Comparison of ENCODE assay signal across 8 cellular contexts in genomic region chr22:28799834-28800307, GRCh38. TPM values are rescaled to one million over a fixed set of nuclear protein-coding genes. Genes with fewer than 3 reads are reported as not detected.
A peak's percentile ranks its signal among the peaks of the same experiment; 100 is the strongest.
DNase-seq lines count a peak whose midpoint lies in the region; ATAC-seq and TF ChIP-seq lines count a peak whose summit lies in the region.

No MANE protein-coding gene starts in this region.

- 0% methylated on average over 22 to 29 of the region's 29 CpGs for WGBS in aorta, 2 donors

- peak overlapping the region; percentile 98 for H3K27ac ChIP-seq in HUES6 (ENCODE audit: low read depth, low read length)
- H3K27ac ChIP-seq in aorta (ENCODE audit: low read depth in 1 of 2, low read length in 2 of 2), result peak overlapping the region; percentile 97 to 100

- peaks cover 46% of the 10 kb centered on the region for H3K36me3 Mint-ChIP-seq in activated T-helper 1 cell treated with anti-CD3 and anti-CD28 coated beads, Interleukin-12 subunit alpha, Interleukin-12 subunit beta, Interleukin-2, Interleukin-4 antibody, amounts not matched to agents 30 ng/mL and 10 ng/mL and 1 ng/mL, durations not matched to agents 14 hours and 24 hours and 36 hours (ENCODE audit: low read depth)
- H3K36me3 Mint-ChIP-seq in nephron (ENCODE audit: low read depth), result peaks cover 39% of the 10 kb centered on the region

- H3K4me1 ChIP-seq in HUES6 (ENCODE audit: control insufficient read depth, insufficient read depth, low read length) (peaks cover 14% of the 10 kb centered on the region), aorta (ENCODE audit: control insufficient read depth in 1 of 2, insufficient read depth in 2 of 2, low read length in 2 of 2) (peaks cover 0 to 4% of the 10 kb centered on the region in 2 donors)

- H3K27me3 Mint-ChIP-seq in activated T-helper 1 cell treated with anti-CD3 and anti-CD28 coated beads, Interleukin-12 subunit alpha, Interleukin-12 subunit beta, Interleukin-2, Interleukin-4 antibody, amounts not matched to agents 30 ng/mL and 10 ng/mL and 1 ng/mL, durations not matched to agents 14 hours and 24 hours and 36 hours (ENCODE audit: insufficient read depth), result peaks cover 2% of the 10 kb centered on the region
- H3K27me3 Mint-ChIP-seq in nephron (ENCODE audit: low read depth), result no peaks in the 10 kb centered on the region

- ATAC-seq in GM21529 (IDR thresholded peaks at IDR 0.05; ENCODE audit: unreplicated experiment), result peak; percentile 21
- ATAC-seq in aorta (ENCODE audit: low FRiP score), result peak; percentile 92

- peak overlapping the region; percentile 98 for H3K27ac Mint-ChIP-seq in activated T-helper 1 cell treated with anti-CD3 and anti-CD28 coated beads, Interleukin-12 subunit alpha, Interleukin-12 subunit beta, Interleukin-2, Interleukin-4 antibody, amounts not matched to agents 30 ng/mL and 10 ng/mL and 1 ng/mL, durations not matched to agents 14 hours and 24 hours and 36 hours
- peak overlapping the region; percentile 79 to 90 (median 85) for H3K27ac Mint-ChIP-seq in nephron

- TF ChIP-seq CTCF in fibroblast of villous mesenchyme (IDR thresholded peaks at IDR 0.05; ENCODE audit: insufficient read depth, low read depth, low read length) (no peak), nephron (IDR thresholded peaks at IDR 0.05; ENCODE audit: unreplicated experiment in 3 of 3) (no peak)

- DNase-seq in Daoy (ENCODE audit: low read depth) (peak; percentile 66), fibroblast of villous mesenchyme (ENCODE audit: low read depth) (peak; percentile 69), aorta (peak; percentile 79 to 92), Kasumi-1 (lab: John Stamatoyannopoulos, UW) (no peak)
- DNase-seq in activated T-helper 1 cell treated with anti-CD3 and anti-CD28 coated beads, Interleukin-12 subunit alpha, Interleukin-12 subunit beta, Interleukin-2, Interleukin-4 antibody, amounts not matched to agents 30 ng/mL and 10 ng/mL and 1 ng/mL, durations not matched to agents 14 hours and 24 hours and 36 hours (ENCODE audit: low spot score), result no peak

- H3K27me3 ChIP-seq in HUES6 (ENCODE audit: control insufficient read depth, insufficient read depth, low read length) (no peaks in the 10 kb centered on the region), aorta (ENCODE audit: control insufficient read depth in 1 of 2, insufficient read depth in 2 of 2, low read length in 1 of 2) (no peaks in the 10 kb centered on the region)

- peak overlapping the region; percentile 96 for H3K4me3 Mint-ChIP-seq in activated T-helper 1 cell treated with anti-CD3 and anti-CD28 coated beads, Interleukin-12 subunit alpha, Interleukin-12 subunit beta, Interleukin-2, Interleukin-4 antibody, amounts not matched to agents 30 ng/mL and 10 ng/mL and 1 ng/mL, durations not matched to agents 14 hours and 24 hours and 36 hours
- H3K4me3 Mint-ChIP-seq in nephron, result peak overlapping the region; percentile 85 to 87 (median 86)

- no peaks in the 10 kb centered on the region for H3K9me3 Mint-ChIP-seq in activated T-helper 1 cell treated with anti-CD3 and anti-CD28 coated beads, Interleukin-12 subunit alpha, Interleukin-12 subunit beta, Interleukin-2, Interleukin-4 antibody, amounts not matched to agents 30 ng/mL and 10 ng/mL and 1 ng/mL, durations not matched to agents 14 hours and 24 hours and 36 hours
- H3K9me3 Mint-ChIP-seq in nephron, result no peaks in the 10 kb centered on the region

- H3K36me3 ChIP-seq in HUES6 (ENCODE audit: control insufficient read depth, insufficient read depth, low read length) (peaks cover 44% of the 10 kb centered on the region), aorta (ENCODE audit: control insufficient read depth in 1 of 2, insufficient read depth in 2 of 2, low read length in 1 of 2) (peaks cover 5 to 9% of the 10 kb centered on the region in 2 donors)

- H3K9me3 ChIP-seq in HUES6 (ENCODE audit: control insufficient read depth, insufficient read depth, low read depth, low read length) (no peaks in the 10 kb centered on the region), aorta (ENCODE audit: control insufficient read depth, low read length) (no peaks in the 10 kb centered on the region)

- intact Hi-C loops in activated T-helper 1 cell treated with anti-CD3 and anti-CD28 coated beads, Interleukin-12 subunit alpha, Interleukin-12 subunit beta, Interleukin-2, Interleukin-4 antibody, amounts not matched to agents 30 ng/mL and 10 ng/mL and 1 ng/mL, durations not matched to agents 14 hours and 24 hours and 36 hours (cut with micrococcal nuclease), result loop anchor here (1.0 to 10.0 kb wide), 10 partner anchors 11 to 882 kb away; partner anchors contain the start of genes HSCB and ZNRF3
- intact Hi-C loops in aorta (cut with DNase I), result loop anchor here in 1 of 2 donors (1.0 to 2.0 kb wide), 2 partner anchors 27 to 58 kb away; partner anchors contain the start of genes CCDC117 and HSCB

- H3K4me1 Mint-ChIP-seq in activated T-helper 1 cell treated with anti-CD3 and anti-CD28 coated beads, Interleukin-12 subunit alpha, Interleukin-12 subunit beta, Interleukin-2, Interleukin-4 antibody, amounts not matched to agents 30 ng/mL and 10 ng/mL and 1 ng/mL, durations not matched to agents 14 hours and 24 hours and 36 hours (ENCODE audit: low read depth), result peaks cover 52% of the 10 kb centered on the region
- H3K4me1 Mint-ChIP-seq in nephron, result peaks cover 36% of the 10 kb centered on the region

- H3K4me3 ChIP-seq in HUES6 (ENCODE audit: low read depth, low read length) (peak overlapping the region; percentile 98), fibroblast of villous mesenchyme (ENCODE audit: low read depth, low read length) (peak overlapping the region; percentile 97), aorta (ENCODE audit: low read length in 2 of 2) (peak overlapping the region; percentile 54 to 91)

- peak overlapping the region; percentile 99 for H3K9ac ChIP-seq in HUES6 (ENCODE audit: low read length)

RNA-seq across cellular contexts. Expression of gene XBP1, which starts 0.5 kb away (rescaled TPM):
- 114 and 117 TPM in 2 replicates for total RNA-seq in Daoy (2014; rRNA removed; shearing (Covaris generic))
- total RNA-seq in activated T-helper 1 cell treated with anti-CD3 and anti-CD28 coated beads, Interleukin-12 subunit alpha, Interleukin-12 subunit beta, Interleukin-2, Interleukin-4 antibody, amounts not matched to agents 30 ng/mL and 10 ng/mL and 1 ng/mL, durations not matched to agents 14 hours and 24 hours and 36 hours, result 177 and 181 TPM in 2 replicates
- total RNA-seq in fibroblast of villous mesenchyme (219 and 247 TPM in 2 replicates), aorta (100 to 1,000 TPM; 118 to 143 TPM)
- 10 to 100 TPM; 49.3 to 73.5 TPM for polyA plus RNA-seq in aorta

RNA-seq across cellular contexts. Expression of gene CCDC117, which starts 27.4 kb away (rescaled TPM):
- total RNA-seq in Daoy (2014; rRNA removed; shearing (Covaris generic)), result 32.5 and 33.2 TPM in 2 replicates
- total RNA-seq in activated T-helper 1 cell treated with anti-CD3 and anti-CD28 coated beads, Interleukin-12 subunit alpha, Interleukin-12 subunit beta, Interleukin-2, Interleukin-4 antibody, amounts not matched to agents 30 ng/mL and 10 ng/mL and 1 ng/mL, durations not matched to agents 14 hours and 24 hours and 36 hours, result 46.4 and 52.8 TPM in 2 replicates
- total RNA-seq in fibroblast of villous mesenchyme (21.6 and 34.5 TPM in 2 replicates), aorta (10 to 100 TPM; 20.3 to 26.9 TPM)
- polyA plus RNA-seq in aorta, result 1 to 10 TPM; 6.7 to 9.6 TPM

RNA-seq across cellular contexts. Expression of gene HSCB, which starts 58.0 kb away (rescaled TPM):
- 48.2 and 59.0 TPM in 2 replicates for total RNA-seq in Daoy (2014; rRNA removed; shearing (Covaris generic))
- total RNA-seq in activated T-helper 1 cell treated with anti-CD3 and anti-CD28 coated beads, Interleukin-12 subunit alpha, Interleukin-12 subunit beta, Interleukin-2, Interleukin-4 antibody, amounts not matched to agents 30 ng/mL and 10 ng/mL and 1 ng/mL, durations not matched to agents 14 hours and 24 hours and 36 hours, result 16.6 and 18.0 TPM in 2 replicates
- total RNA-seq in fibroblast of villous mesenchyme, result 11.2 and 13.9 TPM in 2 replicates
- total RNA-seq in aorta, result 10 to 100 TPM; 10.3 to 12.0 TPM
- 10 to 100 TPM; 17.9 to 23.6 TPM for polyA plus RNA-seq in aorta

RNA-seq across cellular contexts. Expression of gene CHEK2, which starts 58.3 kb away (rescaled TPM):
- 24.9 and 40.7 TPM in 2 replicates for total RNA-seq in Daoy (2014; rRNA removed; shearing (Covaris generic))
- 31.4 and 35.0 TPM in 2 replicates for total RNA-seq in activated T-helper 1 cell treated with anti-CD3 and anti-CD28 coated beads, Interleukin-12 subunit alpha, Interleukin-12 subunit beta, Interleukin-2, Interleukin-4 antibody, amounts not matched to agents 30 ng/mL and 10 ng/mL and 1 ng/mL, durations not matched to agents 14 hours and 24 hours and 36 hours
- 17.4 and 22.0 TPM in 2 replicates for total RNA-seq in fibroblast of villous mesenchyme
- 10 to 100 TPM in 1 of 2 donors, 1 to 10 TPM in 1; 6.7 to 15.3 TPM for total RNA-seq in aorta
- 1 to 10 TPM; 5.3 to 5.9 TPM for polyA plus RNA-seq in aorta

Comparison
In these comparisons a context has a peak if more than half of its experiments do, and no peak if none do; other contexts are left out.
1. DNase-seq: peak in Daoy (single experiment), fibroblast of villous mesenchyme (single experiment) and aorta (2 of 2); none in activated T-helper 1 cell treated with anti-CD3 and anti-CD28 coated beads, Interleukin-12 subunit alpha, Interleukin-12 subunit beta, Interleukin-2, Interleukin-4 antibody, amounts not matched to agents 30 ng/mL and 10 ng/mL and 1 ng/mL, durations not matched to agents 14 hours and 24 hours and 36 hours (single experiment) and Kasumi-1 (0 of 2).
2. Peak in every context shown above with its lines, with median percentiles within 50 percentile points of each other: H3K4me3 ChIP-seq.